ENCODE assay signal across 11 cellular contexts in genomic region chr5:137078171-137078665, GRCh38.
DNase-seq lines count a peak whose midpoint lies in the region; ATAC-seq and TF ChIP-seq lines count a peak whose summit lies in the region.
"Had no signal": no experiment of that assay in that cellular context is flagged by ENCODE, and none has a peak within 500 bp of the region (broad histone marks: within the 10 kb centered on the region; RNA-seq: fewer than 3 reads in every experiment).

No MANE protein-coding gene starts in this region.

- no peak overlapping the region for H3K4me2 ChIP-seq in neural progenitor cell

- H3K9me3 Mint-ChIP-seq in neural progenitor cell, result no peaks in the 10 kb centered on the region
- H3K9me3 Mint-ChIP-seq: activated T-helper 17 cell treated with anti-CD3 and anti-CD28 coated beads, Interleukin-2, amount 50 U/mL, for 72 hours had no signal

- no peaks in the 10 kb centered on the region for H3F3A ChIP-seq in neural progenitor cell (ENCODE audit: low read depth)

- no peak overlapping the region for H3K27ac ChIP-seq in WERI-Rb-1
- no peak overlapping the region for H3K27ac ChIP-seq in neural progenitor cell

- H3K9me3 ChIP-seq in WERI-Rb-1 (ENCODE audit: severe bottlenecking) (no peaks in the 10 kb centered on the region), neural progenitor cell (ENCODE audit: low read depth) (no peaks in the 10 kb centered on the region)

- no peak overlapping the region for H3K9ac ChIP-seq in neural progenitor cell

- H3K27me3 ChIP-seq in WERI-Rb-1 (ENCODE audit: insufficient read depth, low read depth, severe bottlenecking) (no peaks in the 10 kb centered on the region), neural progenitor cell (no peaks in the 10 kb centered on the region)

- no peaks in the 10 kb centered on the region for H3K36me3 ChIP-seq in WERI-Rb-1
- H3K36me3 ChIP-seq in neural progenitor cell, result no peaks in the 10 kb centered on the region

- no peak overlapping the region for H3K27ac Mint-ChIP-seq in neural progenitor cell
- H3K27ac Mint-ChIP-seq: activated T-helper 17 cell treated with anti-CD3 and anti-CD28 coated beads, Interleukin-2, amount 50 U/mL, for 72 hours had no signal

- H2AFZ ChIP-seq in neural progenitor cell (replicated peaks), result no peak overlapping the region

- TF ChIP-seq CTCF in WERI-Rb-1 (IDR thresholded peaks at IDR 0.05; ENCODE audit: low read depth, low read length) (no peak), neural progenitor cell (IDR thresholded peaks at IDR 0.05) (no peak)

- H4K20me1 ChIP-seq in neural progenitor cell (ENCODE audit: low read depth), result no peaks in the 10 kb centered on the region

- H3K4me3 ChIP-seq in WERI-Rb-1 (ENCODE audit: low read depth, low read length) (no peak overlapping the region), neural progenitor cell (no peak overlapping the region)
- H3K4me3 ChIP-seq: K562 had no signal

- no peaks in the 10 kb centered on the region for H3K36me3 Mint-ChIP-seq in neural progenitor cell

- peak; percentile 25 for DNase-seq in EH (ENCODE audit: low read depth)
- DNase-seq in NCI-H2029 (lab: John Stamatoyannopoulos, UW), result peak; percentile 87
- DNase-seq in WERI-Rb-1, result peak; percentile 25
- peak; percentile 21 for DNase-seq in mucosa of gallbladder (ENCODE audit: low spot score)
- DNase-seq in activated T-cell treated with anti-CD3 and anti-CD28 coated beads, Interleukin-2, amount 50 U/mL, for 1 hour, result no peak
- no peak for DNase-seq in NOMO-1 treated with dmso at 0.1 percent for 144 hours (lab: John Stamatoyannopoulos, UW; ENCODE audit: unreplicated experiment)
- no peak for DNase-seq in neural progenitor cell (ENCODE audit: low spot score)
- DNase-seq: stimulated activated CD4-positive, alpha-beta T cell treated with anti-CD3 and anti-CD28 coated beads, Interleukin-12 subunit alpha, Interleukin-12 subunit beta, amount 100 ng/mL, for 4 hours had no signal

- peaks cover 26% of the 10 kb centered on the region for H3K4me1 Mint-ChIP-seq in neural progenitor cell

- no peak for ATAC-seq in HG03342 (IDR thresholded peaks at IDR 0.05; ENCODE audit: unreplicated experiment)
- ATAC-seq: activated T-helper 17 cell treated with anti-CD3 and anti-CD28 coated beads, Interleukin-2, amount 50 U/mL, for 72 hours; K562 had no signal

- peaks cover 7% of the 10 kb centered on the region for H3K27me3 Mint-ChIP-seq in neural progenitor cell (ENCODE audit: insufficient read depth, low read depth)

- H3K4me3 Mint-ChIP-seq in neural progenitor cell, result no peak overlapping the region
- H3K4me3 Mint-ChIP-seq: activated T-helper 17 cell treated with anti-CD3 and anti-CD28 coated beads, Interleukin-2, amount 50 U/mL, for 72 hours had no signal

- H3K79me2 ChIP-seq in neural progenitor cell (ENCODE audit: low read depth), result no peaks in the 10 kb centered on the region

- H3K4me1 ChIP-seq in neural progenitor cell, result peaks cover 12% of the 10 kb centered on the region

Comparison
In these comparisons a context has a peak if more than half of its experiments do, and no peak if none do; other contexts are left out.
1. DNase-seq: peak in EH (single experiment), NCI-H2029 (single experiment), WERI-Rb-1 (single experiment) and mucosa of gallbladder (single experiment); none in activated T-cell treated with anti-CD3 and anti-CD28 coated beads, Interleukin-2, amount 50 U/mL, for 1 hour (single experiment), NOMO-1 treated with dmso at 0.1 percent for 144 hours (single experiment) and neural progenitor cell (single experiment).